1 cellular context compared by ENCODE assay signal in the genomic region with DNA sequence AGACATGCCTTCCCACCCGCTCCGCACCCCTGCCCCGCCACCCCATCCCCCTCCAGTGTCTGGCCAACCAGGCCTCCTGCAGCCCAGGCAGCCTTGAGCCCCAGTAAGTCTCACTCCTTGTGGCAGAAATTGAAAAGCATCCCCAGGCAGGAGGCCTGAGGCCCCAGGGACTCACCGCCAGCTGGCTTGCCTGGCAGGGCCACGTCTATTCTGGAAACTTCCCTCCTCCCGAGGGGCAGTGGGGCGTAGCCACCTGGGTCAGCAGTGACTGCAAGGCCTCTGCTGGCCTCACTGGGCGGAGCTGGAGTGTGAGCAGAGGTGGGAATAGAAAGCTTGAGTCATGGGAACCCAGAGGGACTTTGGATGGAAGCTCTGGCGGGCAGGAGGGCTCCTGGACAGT.
TF ChIP-seq lines count a peak whose summit lies in the region.

No MANE protein-coding gene starts in this region.

TF ChIP-seq in GM23338, 12 proteins besides CTCF, POLR2A, EP300 and RAD21 (continued from another document):
- TF ChIP-seq, protein P1, sequence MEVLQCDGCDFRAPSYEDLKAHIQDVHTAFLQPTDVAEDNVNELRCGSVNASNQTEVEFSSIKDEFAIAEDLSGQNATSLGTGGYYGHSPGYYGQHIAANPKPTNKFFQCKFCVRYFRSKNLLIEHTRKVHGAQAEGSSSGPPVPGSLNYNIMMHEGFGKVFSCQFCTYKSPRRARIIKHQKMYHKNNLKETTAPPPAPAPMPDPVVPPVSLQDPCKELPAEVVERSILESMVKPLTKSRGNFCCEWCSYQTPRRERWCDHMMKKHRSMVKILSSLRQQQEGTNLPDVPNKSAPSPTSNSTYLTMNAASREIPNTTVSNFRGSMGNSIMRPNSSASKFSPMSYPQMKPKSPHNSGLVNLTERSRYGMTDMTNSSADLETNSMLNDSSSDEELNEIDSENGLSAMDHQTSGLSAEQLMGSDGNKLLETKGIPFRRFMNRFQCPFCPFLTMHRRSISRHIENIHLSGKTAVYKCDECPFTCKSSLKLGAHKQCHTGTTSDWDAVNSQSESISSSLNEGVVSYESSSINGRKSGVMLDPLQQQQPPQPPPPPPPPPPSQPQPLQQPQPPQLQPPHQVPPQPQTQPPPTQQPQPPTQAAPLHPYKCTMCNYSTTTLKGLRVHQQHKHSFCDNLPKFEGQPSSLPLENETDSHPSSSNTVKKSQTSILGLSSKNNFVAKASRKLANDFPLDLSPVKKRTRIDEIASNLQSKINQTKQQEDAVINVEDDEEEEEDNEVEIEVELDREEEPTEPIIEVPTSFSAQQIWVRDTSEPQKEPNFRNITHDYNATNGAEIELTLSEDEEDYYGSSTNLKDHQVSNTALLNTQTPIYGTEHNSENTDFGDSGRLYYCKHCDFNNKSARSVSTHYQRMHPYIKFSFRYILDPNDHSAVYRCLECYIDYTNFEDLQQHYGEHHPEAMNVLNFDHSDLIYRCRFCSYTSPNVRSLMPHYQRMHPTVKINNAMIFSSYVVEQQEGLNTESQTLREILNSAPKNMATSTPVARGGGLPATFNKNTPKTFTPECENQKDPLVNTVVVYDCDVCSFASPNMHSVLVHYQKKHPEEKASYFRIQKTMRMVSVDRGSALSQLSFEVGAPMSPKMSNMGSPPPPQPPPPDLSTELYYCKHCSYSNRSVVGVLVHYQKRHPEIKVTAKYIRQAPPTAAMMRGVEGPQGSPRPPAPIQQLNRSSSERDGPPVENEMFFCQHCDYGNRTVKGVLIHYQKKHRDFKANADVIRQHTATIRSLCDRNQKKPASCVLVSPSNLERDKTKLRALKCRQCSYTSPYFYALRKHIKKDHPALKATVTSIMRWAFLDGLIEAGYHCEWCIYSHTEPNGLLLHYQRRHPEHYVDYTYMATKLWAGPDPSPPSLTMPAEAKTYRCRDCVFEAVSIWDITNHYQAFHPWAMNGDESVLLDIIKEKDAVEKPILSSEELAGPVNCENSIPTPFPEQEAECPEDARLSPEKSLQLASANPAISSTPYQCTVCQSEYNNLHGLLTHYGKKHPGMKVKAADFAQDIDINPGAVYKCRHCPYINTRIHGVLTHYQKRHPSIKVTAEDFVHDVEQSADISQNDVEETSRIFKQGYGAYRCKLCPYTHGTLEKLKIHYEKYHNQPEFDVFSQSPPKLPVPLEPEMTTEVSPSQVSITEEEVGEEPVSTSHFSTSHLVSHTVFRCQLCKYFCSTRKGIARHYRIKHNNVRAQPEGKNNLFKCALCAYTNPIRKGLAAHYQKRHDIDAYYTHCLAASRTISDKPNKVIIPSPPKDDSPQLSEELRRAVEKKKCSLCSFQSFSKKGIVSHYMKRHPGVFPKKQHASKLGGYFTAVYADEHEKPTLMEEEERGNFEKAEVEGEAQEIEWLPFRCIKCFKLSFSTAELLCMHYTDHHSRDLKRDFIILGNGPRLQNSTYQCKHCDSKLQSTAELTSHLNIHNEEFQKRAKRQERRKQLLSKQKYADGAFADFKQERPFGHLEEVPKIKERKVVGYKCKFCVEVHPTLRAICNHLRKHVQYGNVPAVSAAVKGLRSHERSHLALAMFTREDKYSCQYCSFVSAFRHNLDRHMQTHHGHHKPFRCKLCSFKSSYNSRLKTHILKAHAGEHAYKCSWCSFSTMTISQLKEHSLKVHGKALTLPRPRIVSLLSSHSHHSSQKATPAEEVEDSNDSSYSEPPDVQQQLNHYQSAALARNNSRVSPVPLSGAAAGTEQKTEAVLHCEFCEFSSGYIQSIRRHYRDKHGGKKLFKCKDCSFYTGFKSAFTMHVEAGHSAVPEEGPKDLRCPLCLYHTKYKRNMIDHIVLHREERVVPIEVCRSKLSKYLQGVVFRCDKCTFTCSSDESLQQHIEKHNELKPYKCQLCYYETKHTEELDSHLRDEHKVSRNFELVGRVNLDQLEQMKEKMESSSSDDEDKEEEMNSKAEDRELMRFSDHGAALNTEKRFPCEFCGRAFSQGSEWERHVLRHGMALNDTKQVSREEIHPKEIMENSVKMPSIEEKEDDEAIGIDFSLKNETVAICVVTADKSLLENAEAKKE (CRISPR knock-in tag; IDR thresholded peaks at IDR 0.05): no peak
